In genomic region chr16:67249178-67249759, GRCh38 we compare ENCODE assay signal across 9 cellular contexts. TPM values are rescaled to one million over a fixed set of nuclear protein-coding genes. Genes with fewer than 3 reads are reported as not detected.
DNase-seq lines count a peak whose midpoint lies in the region; TF ChIP-seq lines count a peak whose summit lies in the region.
"Had no signal": no experiment of that assay in that cellular context is flagged by ENCODE, and none has a peak within 500 bp of the region (broad histone marks: within the 10 kb centered on the region; RNA-seq: fewer than 3 reads in every experiment).

No MANE protein-coding gene starts in this region.

- H3K9me3 ChIP-seq in BLaER1 treated with 17β-estradiol and CSF1 and Interleukin-3, amounts not matched to agents 10 nM and 100 nM (replicated peaks in 1 of 11), result no peaks in the 10 kb centered on the region
- H3K9me3 ChIP-seq in Karpas-422 (ENCODE audit: low read length), result no peaks in the 10 kb centered on the region

- H3K4me1 ChIP-seq in BLaER1 treated with 17β-estradiol and CSF1 and Interleukin-3, amounts not matched to agents 10 nM and 100 nM, result peaks cover 34 to 69% (median 61%) of the 10 kb centered on the region in 10 experiments
- H3K4me1 ChIP-seq in Karpas-422 (ENCODE audit: low read length), result peaks cover 50% of the 10 kb centered on the region

- H4K20me1 ChIP-seq in BLaER1 treated with 17β-estradiol and CSF1 and Interleukin-3, amounts not matched to agents 10 nM and 100 nM, result peaks cover 0 to 35% (median 16%) of the 10 kb centered on the region in 11 experiments; a peak in 15 of 22 replicates
- 0 out of 2 replicates have a peak, but pooled peaks cover 5% of the 10 kb centered on the region for H4K20me1 ChIP-seq in Karpas-422 (ENCODE audit: insufficient read depth, low read depth, low read length)

- no peaks in the 10 kb centered on the region for H3K9me3 Mint-ChIP-seq in nephron progenitor cell

- H3K4me2 ChIP-seq in BLaER1 treated with 17β-estradiol and CSF1 and Interleukin-3, amounts not matched to agents 10 nM and 100 nM, result peak overlapping the region; percentile 92 to 100 (median 98)
- peak overlapping the region; percentile 95 for H3K4me2 ChIP-seq in Karpas-422 (ENCODE audit: low read depth, low read length, poor library complexity, severe bottlenecking)

- H3K36me3 Mint-ChIP-seq in nephron progenitor cell (ENCODE audit: low read depth), result no peaks in the 10 kb centered on the region

- peak overlapping the region; percentile 73 to 89 (median 84) for H3K4me3 ChIP-seq in BLaER1 treated with 17β-estradiol and CSF1 and Interleukin-3, amounts not matched to agents 10 nM and 100 nM
- H3K4me3 ChIP-seq in Karpas-422 (ENCODE audit: low read length) (peak overlapping the region; percentile 88), coronary artery (peak overlapping the region; percentile 86)

- peak overlapping the region; percentile 66 to 86 (median 74) for H3K9ac ChIP-seq in BLaER1 treated with 17β-estradiol and CSF1 and Interleukin-3, amounts not matched to agents 10 nM and 100 nM
- H3K9ac ChIP-seq in Karpas-422 (ENCODE audit: low read length), result peak overlapping the region; percentile 90

- H3K79me2 ChIP-seq in Karpas-422 (ENCODE audit: low read length), result peaks cover 13% of the 10 kb centered on the region; the same call in 1 of the 2 replicates

- H3K9me2 ChIP-seq in Karpas-422 (replicated peaks; ENCODE audit: insufficient read depth, low read length), result no peaks in the 10 kb centered on the region

- peak overlapping the region in 10 of 11 experiments; percentile 10 to 92 (median 41); a peak in 12 of 22 replicates for H3K27ac ChIP-seq in BLaER1 treated with 17β-estradiol and CSF1 and Interleukin-3, amounts not matched to agents 10 nM and 100 nM
- H3K27ac ChIP-seq in Karpas-422 (ENCODE audit: low read length) (peak overlapping the region; percentile 61), coronary artery (no peak overlapping the region)

- H3K4me1 Mint-ChIP-seq in nephron progenitor cell, result peaks cover 40% of the 10 kb centered on the region

- peak overlapping the region; percentile 83 for H3K4me3 Mint-ChIP-seq in nephron progenitor cell

- H3K36me3 ChIP-seq in BLaER1 treated with 17β-estradiol and CSF1 and Interleukin-3, amounts not matched to agents 10 nM and 100 nM, result no peaks in the 10 kb centered on the region
- H3K36me3 ChIP-seq in Karpas-422 (ENCODE audit: insufficient read depth, low read length), result no peaks in the 10 kb centered on the region

- no peak overlapping the region for H3K27ac Mint-ChIP-seq in nephron progenitor cell

- peaks cover 53% of the 10 kb centered on the region for H3K27me3 Mint-ChIP-seq in nephron progenitor cell (ENCODE audit: low read depth, poor library complexity)

- peaks cover 23 to 32% (median 29%) of the 10 kb centered on the region in 11 experiments for H3K27me3 ChIP-seq in BLaER1 treated with 17β-estradiol and CSF1 and Interleukin-3, amounts not matched to agents 10 nM and 100 nM
- H3K27me3 ChIP-seq in Karpas-422 (ENCODE audit: low read length), result no peaks in the 10 kb centered on the region

- DNase-seq in Karpas-422 (peak; percentile 81), coronary artery (ENCODE audit: low spot score) (no peak), nephron progenitor cell (no peak), NCI-H1105 (lab: John Stamatoyannopoulos, UW) (no peak), NOMO-1 treated with dmso at 0.1 percent for 144 hours (lab: John Stamatoyannopoulos, UW; ENCODE audit: unreplicated experiment) (no peak), NCI-H1048 (lab: John Stamatoyannopoulos, UW) (no peak), HuH-7 (ENCODE audit: low spot score) (no peak)
- DNase-seq: SHP77 treated with DMSO at 0.1 percent for 48 hours had no signal

- H2AFZ ChIP-seq in Karpas-422 (ENCODE audit: low read length), result peak overlapping the region; percentile 93; the same call in 1 of the 2 replicates

- TF ChIP-seq CTCF in coronary artery (IDR thresholded peaks at IDR 0.05), result no peak
- TF ChIP-seq CTCF in nephron progenitor cell (IDR thresholded peaks at IDR 0.05), result no peak

RNA-seq across cellular contexts. Expression of gene SLC9A5, which starts 0.5 kb away (rescaled TPM):
- 4.9 and 6.1 TPM in 2 replicates for total RNA-seq in Karpas-422 (2014; rRNA removed; shearing (Covaris generic); ENCODE audit: low replicate concordance)

RNA-seq across cellular contexts. Expression of gene FHOD1, which starts 2.0 kb away (rescaled TPM):
- total RNA-seq in Karpas-422 (2014; rRNA removed; shearing (Covaris generic); ENCODE audit: low replicate concordance), result 29.1 and 33.1 TPM in 2 replicates

RNA-seq across cellular contexts. Expression of gene TMEM208, which starts 22.3 kb away (rescaled TPM):
- 19.5 and 38.9 TPM in 2 replicates for total RNA-seq in Karpas-422 (2014; rRNA removed; shearing (Covaris generic); ENCODE audit: low replicate concordance)

RNA-seq across cellular contexts. Expression of gene PLEKHG4, which starts 30.1 kb away (rescaled TPM):
- 0.36 and 0.86 TPM in 2 replicates for total RNA-seq in Karpas-422 (2014; rRNA removed; shearing (Covaris generic); ENCODE audit: low replicate concordance)

RNA-seq across cellular contexts. Expression of gene ELMO3, which starts 50.3 kb away (rescaled TPM):
- 0.82 and 5.6 TPM in 2 replicates for total RNA-seq in Karpas-422 (2014; rRNA removed; shearing (Covaris generic); ENCODE audit: low replicate concordance)

Comparison
In these comparisons a context has a peak if more than half of its experiments do, and no peak if none do; other contexts are left out.
1. H3K27ac ChIP-seq: peak in BLaER1 treated with 17β-estradiol and CSF1 and Interleukin-3, amounts not matched to agents 10 nM and 100 nM (10 of 11) and Karpas-422 (single experiment); none in coronary artery (0 of 2).
2. Peak in every context shown above with its lines, with median percentiles within 50 percentile points of each other: H3K4me3 ChIP-seq.